Comparison of ENCODE assay signal across 8 cellular contexts in genomic region chr1:22053018-22053860, GRCh38. TPM values are rescaled to one million over a fixed set of nuclear protein-coding genes. Genes with fewer than 3 reads are reported as not detected.
DNase-seq lines count a peak whose midpoint lies in the region; ATAC-seq and TF ChIP-seq lines count a peak whose summit lies in the region.

No MANE protein-coding gene starts in this region.

- H3K27ac Mint-ChIP-seq in CD14-positive monocyte (peak overlapping the region; percentile 93 to 98 (median 95)), nephron progenitor cell (peak overlapping the region; percentile 100)

- peaks cover 0 to 6% (median 0%) of the 10 kb centered on the region in 3 donors for H3K27me3 Mint-ChIP-seq in CD14-positive monocyte (ENCODE audit: low read depth in 3 of 3)
- H3K27me3 Mint-ChIP-seq in nephron progenitor cell (ENCODE audit: low read depth, poor library complexity) = peaks cover 6% of the 10 kb centered on the region

- peak in 1 of 2 donors; percentile 44 for TF ChIP-seq POLR2A in thyroid gland (IDR thresholded peaks at IDR 0.05)

- DNase-seq in CD14-positive monocyte (ENCODE audit: low spot score) (peak; percentile 69), Panc1 (ENCODE audit: low read depth, low spot score) (peak; percentile 36), activated gamma-delta T cell (lab: John Stamatoyannopoulos, UW) (peak; percentile 44), foreskin fibroblast (peak; percentile 35 to 77), nephron progenitor cell (peak; percentile 75), thyroid gland (peak; percentile 61)

- H3K4me1 Mint-ChIP-seq in CD14-positive monocyte (peaks cover 65% of the 10 kb centered on the region), nephron progenitor cell (peaks cover 35% of the 10 kb centered on the region)

- H3K27me3 ChIP-seq in Panc1 (ENCODE audit: control insufficient read depth, insufficient read depth, low read length) (no peaks in the 10 kb centered on the region), thyroid gland (no peaks in the 10 kb centered on the region)

- POLR2A ChIA-PET in Panc1 (lab: Charles Lee) = interaction anchor here (1.4 kb wide), 1 partner anchor 28 kb away, joined by 15 read pairs; no protein-coding TSS in a partner anchor

- ATAC-seq in GM19438 (IDR thresholded peaks at IDR 0.05; ENCODE audit: low read depth, unreplicated experiment) = peak; percentile 32
- peak; percentile 27 for ATAC-seq in HG03571 (IDR thresholded peaks at IDR 0.05; ENCODE audit: unreplicated experiment)
- ATAC-seq in Panc1 = peak; percentile 73

- WGBS in thyroid gland, 2 donors = 0 to 1% methylated on average over 18 to 34 of the region's 70 CpGs

- H3K4me1 ChIP-seq in Panc1 (ENCODE audit: control insufficient read depth, insufficient read depth, low read length) (peaks cover 26% of the 10 kb centered on the region), thyroid gland (peaks cover 32 to 38% of the 10 kb centered on the region in 2 donors)

- H3K9me3 Mint-ChIP-seq in CD14-positive monocyte (peaks cover 0 to 2% (median 0%) of the 10 kb centered on the region in 7 donors), nephron progenitor cell (no peaks in the 10 kb centered on the region)

- TF ChIP-seq CTCF in CD14-positive monocyte (IDR thresholded peaks at IDR 0.05) (no peak), Panc1 (IDR thresholded peaks at IDR 0.05) (no peak), foreskin fibroblast (IDR thresholded peaks at IDR 0.05; ENCODE audit: low read depth, low read length) (no peak), nephron progenitor cell (IDR thresholded peaks at IDR 0.05) (no peak), thyroid gland (IDR thresholded peaks at IDR 0.05) (no peak)

- H3K4me3 Mint-ChIP-seq in CD14-positive monocyte (peak overlapping the region; percentile 91 to 96), nephron progenitor cell (peak overlapping the region; percentile 100)

- peaks cover 4% of the 10 kb centered on the region; the same call in 1 of the 2 replicates for H3K36me3 ChIP-seq in Panc1 (ENCODE audit: control insufficient read depth, insufficient read depth, low read length)
- no peaks in the 10 kb centered on the region for H3K36me3 ChIP-seq in thyroid gland

- in situ Hi-C loops in Panc1 (cut with HindIII; ENCODE audit: low pct_unique_long_range_greater_than_20kb, low sequenced_read_pairs) = no loop called here

- no TSS peak for BruUV-seq in Panc1 (replicated peaks; lab: Mats Ljungman, UMichigan)

- H3K36me3 Mint-ChIP-seq in CD14-positive monocyte = peaks cover 17 to 35% of the 10 kb centered on the region in 2 donors
- H3K36me3 Mint-ChIP-seq in nephron progenitor cell (ENCODE audit: low read depth) = peaks cover 33% of the 10 kb centered on the region

- intact Hi-C loops in CD14-positive monocyte (cut with micrococcal nuclease) (loop anchor here in 1 of 2 donors (5.0 kb wide), 1 partner anchor 34 kb away; no protein-coding TSS in a partner anchor), Panc1 (cut with micrococcal nuclease; ENCODE audit: unreplicated experiment) (no loop called here), thyroid gland (cut with DNase I) (no loop called here)

- peak overlapping the region; percentile 86 to 88 for H3K4me3 ChIP-seq in Panc1 (ENCODE audit: low read depth in 2 of 2, low read length in 2 of 2)
- H3K4me3 ChIP-seq in foreskin fibroblast (ENCODE audit: low read depth in 1 of 2, low read length in 2 of 2) = peak overlapping the region; percentile 76 to 85
- H3K4me3 ChIP-seq in thyroid gland (replicated peaks in 1 of 3) = peak overlapping the region; percentile 85 to 96 (median 94)

- no peaks in the 10 kb centered on the region for H3K9me3 ChIP-seq in Panc1 (ENCODE audit: control insufficient read depth, insufficient read depth, low read depth, low read length)
- no peaks in the 10 kb centered on the region for H3K9me3 ChIP-seq in thyroid gland

- peak overlapping the region; percentile 88 for H3K27ac ChIP-seq in Panc1 (ENCODE audit: low read length)
- H3K27ac ChIP-seq in thyroid gland = peak overlapping the region; percentile 96 to 97 (median 96)

- CTCF ChIA-PET in Panc1 (lab: Charles Lee) = interaction anchor here (0.6 kb wide), 2 partner anchors 90 to 222 kb away, joined by 3 read pairs; no protein-coding TSS in a partner anchor

RNA-seq across cellular contexts. Expression of gene CDC42, which starts 0.7 kb away (rescaled TPM):
- 100 to 1,000 TPM; 606 to 731 TPM for polyA plus RNA-seq in CD14-positive monocyte
- total RNA-seq in Panc1 (2021; ENCODE audit: unreplicated experiment) (240 TPM), thyroid gland (100 to 1,000 TPM; 228 to 244 (median 240) TPM)
- 137 TPM for polyA plus RNA-seq in Panc1 (2012; ENCODE audit: insufficient read length)

RNA-seq across cellular contexts. Expression of gene CELA3A, which starts 51.8 kb away (rescaled TPM):
- polyA plus RNA-seq in CD14-positive monocyte = not detected
- 5.9 TPM for total RNA-seq in Panc1 (2021; ENCODE audit: unreplicated experiment)
- not detected for polyA plus RNA-seq in Panc1 (2012; ENCODE audit: insufficient read length)
- not detected for total RNA-seq in thyroid gland

Comparison
In these comparisons a context has a peak if more than half of its experiments do, and no peak if none do; other contexts are left out.
1. Peak in every context shown above with its lines: DNase-seq, ATAC-seq, H3K4me3 ChIP-seq and H3K27ac ChIP-seq.